1 cellular context compared by ENCODE assay signal in genomic region chrX:140505421-140506337, GRCh38.
TF ChIP-seq lines count a peak whose summit lies in the region.

No MANE protein-coding gene starts in this region.

TF ChIP-seq in HepG2, 621 proteins besides CTCF, POLR2A, EP300 and RAD21 (continued from another document):
- TF ChIP-seq ATF2 (CRISPR knock-in tag; IDR thresholded peaks at IDR 0.05): no peak
